Comparison of ENCODE assay signal across 1 cellular context in the genomic region with DNA sequence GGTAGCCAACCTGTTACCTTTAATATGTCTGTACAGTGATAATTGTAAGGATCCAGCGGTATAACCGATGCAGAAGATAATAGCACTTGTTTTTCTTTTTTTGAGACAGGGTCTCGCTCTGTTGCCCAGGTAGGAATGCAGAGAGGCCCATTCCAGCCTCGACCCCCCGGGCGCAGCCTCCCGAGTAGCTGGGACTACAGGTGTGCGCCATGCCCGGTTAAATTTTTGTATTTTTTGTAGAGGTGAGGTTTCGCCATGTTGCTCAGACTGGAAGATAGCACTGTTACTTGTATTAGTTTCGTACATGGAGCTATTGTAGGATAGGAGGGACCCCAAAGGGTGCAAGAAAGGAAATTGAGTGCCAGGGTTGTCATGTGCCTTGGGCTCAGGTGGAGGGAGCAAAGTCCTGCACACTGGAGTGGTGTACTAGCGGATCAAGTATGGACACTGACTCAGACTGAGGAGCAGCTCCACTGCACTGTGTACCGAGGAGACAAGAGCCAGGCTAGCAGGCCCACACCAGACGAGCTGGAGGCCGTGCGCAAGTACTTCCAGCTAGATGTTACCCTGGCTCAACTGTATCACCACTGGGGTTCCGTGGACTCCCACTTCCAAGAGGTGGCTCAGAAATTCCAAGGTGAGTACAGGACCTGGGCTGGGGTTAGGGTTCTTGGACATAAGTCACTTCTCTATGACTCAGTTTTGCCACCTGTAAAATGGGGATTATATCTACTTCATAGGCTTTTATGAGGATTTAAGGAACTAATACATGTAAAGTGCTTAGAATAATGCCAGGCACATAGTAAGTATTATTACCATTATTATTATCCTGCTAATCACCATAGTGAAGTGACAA.
TF ChIP-seq lines count a peak whose summit lies in the region.

No MANE protein-coding gene starts in this region.

TF ChIP-seq in HepG2, 621 proteins besides CTCF, POLR2A, EP300 and RAD21 (continues in another document):
- TF ChIP-seq MIER3 (CRISPR knock-in tag; IDR thresholded peaks at IDR 0.05; ENCODE audit: borderline replicate concordance) = no peak
- no peak for TF ChIP-seq ZMYM2 (CRISPR knock-in tag; IDR thresholded peaks at IDR 0.05)
- no peak for TF ChIP-seq NCOA5 (CRISPR knock-in tag; IDR thresholded peaks at IDR 0.05)
- TF ChIP-seq GLI4 (CRISPR knock-in tag; IDR thresholded peaks at IDR 0.05; ENCODE audit: borderline replicate concordance) = no peak
- TF ChIP-seq, protein P1, sequence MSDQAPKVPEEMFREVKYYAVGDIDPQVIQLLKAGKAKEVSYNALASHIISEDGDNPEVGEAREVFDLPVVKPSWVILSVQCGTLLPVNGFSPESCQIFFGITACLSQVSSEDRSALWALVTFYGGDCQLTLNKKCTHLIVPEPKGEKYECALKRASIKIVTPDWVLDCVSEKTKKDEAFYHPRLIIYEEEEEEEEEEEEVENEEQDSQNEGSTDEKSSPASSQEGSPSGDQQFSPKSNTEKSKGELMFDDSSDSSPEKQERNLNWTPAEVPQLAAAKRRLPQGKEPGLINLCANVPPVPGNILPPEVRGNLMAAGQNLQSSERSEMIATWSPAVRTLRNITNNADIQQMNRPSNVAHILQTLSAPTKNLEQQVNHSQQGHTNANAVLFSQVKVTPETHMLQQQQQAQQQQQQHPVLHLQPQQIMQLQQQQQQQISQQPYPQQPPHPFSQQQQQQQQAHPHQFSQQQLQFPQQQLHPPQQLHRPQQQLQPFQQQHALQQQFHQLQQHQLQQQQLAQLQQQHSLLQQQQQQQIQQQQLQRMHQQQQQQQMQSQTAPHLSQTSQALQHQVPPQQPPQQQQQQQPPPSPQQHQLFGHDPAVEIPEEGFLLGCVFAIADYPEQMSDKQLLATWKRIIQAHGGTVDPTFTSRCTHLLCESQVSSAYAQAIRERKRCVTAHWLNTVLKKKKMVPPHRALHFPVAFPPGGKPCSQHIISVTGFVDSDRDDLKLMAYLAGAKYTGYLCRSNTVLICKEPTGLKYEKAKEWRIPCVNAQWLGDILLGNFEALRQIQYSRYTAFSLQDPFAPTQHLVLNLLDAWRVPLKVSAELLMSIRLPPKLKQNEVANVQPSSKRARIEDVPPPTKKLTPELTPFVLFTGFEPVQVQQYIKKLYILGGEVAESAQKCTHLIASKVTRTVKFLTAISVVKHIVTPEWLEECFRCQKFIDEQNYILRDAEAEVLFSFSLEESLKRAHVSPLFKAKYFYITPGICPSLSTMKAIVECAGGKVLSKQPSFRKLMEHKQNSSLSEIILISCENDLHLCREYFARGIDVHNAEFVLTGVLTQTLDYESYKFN (CRISPR knock-in tag; conservative IDR thresholded peaks at IDR 0.05) = no peak
- TF ChIP-seq ZNF230 (CRISPR knock-in tag; IDR thresholded peaks at IDR 0.05) = no peak
- no peak for TF ChIP-seq ATM (IDR thresholded peaks at IDR 0.05; ENCODE audit: borderline replicate concordance)
- no peak for TF ChIP-seq STAT5B (CRISPR knock-in tag; IDR thresholded peaks at IDR 0.05)
- no peak for TF ChIP-seq ZNF354B (CRISPR knock-in tag; IDR thresholded peaks at IDR 0.05)
- TF ChIP-seq, protein P2, sequence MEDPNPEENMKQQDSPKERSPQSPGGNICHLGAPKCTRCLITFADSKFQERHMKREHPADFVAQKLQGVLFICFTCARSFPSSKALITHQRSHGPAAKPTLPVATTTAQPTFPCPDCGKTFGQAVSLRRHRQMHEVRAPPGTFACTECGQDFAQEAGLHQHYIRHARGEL (CRISPR knock-in tag; IDR thresholded peaks at IDR 0.05) = no peak
- TF ChIP-seq ZNF253 (CRISPR knock-in tag; IDR thresholded peaks at IDR 0.05; ENCODE audit: borderline replicate concordance) = no peak
- TF ChIP-seq KDM5B (CRISPR knock-in tag; IDR thresholded peaks at IDR 0.05; ENCODE audit: borderline replicate concordance) = no peak
- TF ChIP-seq FOXO1 (CRISPR knock-in tag; IDR thresholded peaks at IDR 0.05) = no peak
- no peak for TF ChIP-seq MBNL3 (CRISPR knock-in tag; conservative IDR thresholded peaks at IDR 0.05)
- TF ChIP-seq RCOR2 (CRISPR knock-in tag; IDR thresholded peaks at IDR 0.05) = 0 out of 2 replicates have a peak, but pooled peaks have one; percentile 17
- TF ChIP-seq GTF2F1 (IDR thresholded peaks at IDR 0.05; ENCODE audit: low read length) = no peak
- TF ChIP-seq, protein P3, sequence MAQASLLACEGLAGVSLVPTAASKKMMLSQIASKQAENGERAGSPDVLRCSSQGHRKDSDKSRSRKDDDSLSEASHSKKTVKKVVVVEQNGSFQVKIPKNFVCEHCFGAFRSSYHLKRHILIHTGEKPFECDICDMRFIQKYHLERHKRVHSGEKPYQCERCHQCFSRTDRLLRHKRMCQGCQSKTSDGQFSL (CRISPR knock-in tag; IDR thresholded peaks at IDR 0.05) = no peak
- TF ChIP-seq, protein P4, sequence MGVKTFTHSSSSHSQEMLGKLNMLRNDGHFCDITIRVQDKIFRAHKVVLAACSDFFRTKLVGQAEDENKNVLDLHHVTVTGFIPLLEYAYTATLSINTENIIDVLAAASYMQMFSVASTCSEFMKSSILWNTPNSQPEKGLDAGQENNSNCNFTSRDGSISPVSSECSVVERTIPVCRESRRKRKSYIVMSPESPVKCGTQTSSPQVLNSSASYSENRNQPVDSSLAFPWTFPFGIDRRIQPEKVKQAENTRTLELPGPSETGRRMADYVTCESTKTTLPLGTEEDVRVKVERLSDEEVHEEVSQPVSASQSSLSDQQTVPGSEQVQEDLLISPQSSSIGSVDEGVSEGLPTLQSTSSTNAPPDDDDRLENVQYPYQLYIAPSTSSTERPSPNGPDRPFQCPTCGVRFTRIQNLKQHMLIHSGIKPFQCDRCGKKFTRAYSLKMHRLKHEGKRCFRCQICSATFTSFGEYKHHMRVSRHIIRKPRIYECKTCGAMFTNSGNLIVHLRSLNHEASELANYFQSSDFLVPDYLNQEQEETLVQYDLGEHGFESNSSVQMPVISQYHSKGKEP (CRISPR knock-in tag; IDR thresholded peaks at IDR 0.05) = no peak
- no peak for TF ChIP-seq HMGA1 (CRISPR knock-in tag; conservative IDR thresholded peaks at IDR 0.05)
- no peak for TF ChIP-seq FOXM1 (CRISPR knock-in tag; IDR thresholded peaks at IDR 0.05)
- TF ChIP-seq KDM1A (CRISPR knock-in tag; IDR thresholded peaks at IDR 0.05) = peak; percentile 31; the same call in 1 of the 2 replicates
- TF ChIP-seq, protein P5, sequence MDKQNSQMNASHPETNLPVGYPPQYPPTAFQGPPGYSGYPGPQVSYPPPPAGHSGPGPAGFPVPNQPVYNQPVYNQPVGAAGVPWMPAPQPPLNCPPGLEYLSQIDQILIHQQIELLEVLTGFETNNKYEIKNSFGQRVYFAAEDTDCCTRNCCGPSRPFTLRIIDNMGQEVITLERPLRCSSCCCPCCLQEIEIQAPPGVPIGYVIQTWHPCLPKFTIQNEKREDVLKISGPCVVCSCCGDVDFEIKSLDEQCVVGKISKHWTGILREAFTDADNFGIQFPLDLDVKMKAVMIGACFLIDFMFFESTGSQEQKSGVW (CRISPR knock-in tag; IDR thresholded peaks at IDR 0.05; ENCODE audit: borderline replicate concordance) = no peak
- TF ChIP-seq, protein P6, sequence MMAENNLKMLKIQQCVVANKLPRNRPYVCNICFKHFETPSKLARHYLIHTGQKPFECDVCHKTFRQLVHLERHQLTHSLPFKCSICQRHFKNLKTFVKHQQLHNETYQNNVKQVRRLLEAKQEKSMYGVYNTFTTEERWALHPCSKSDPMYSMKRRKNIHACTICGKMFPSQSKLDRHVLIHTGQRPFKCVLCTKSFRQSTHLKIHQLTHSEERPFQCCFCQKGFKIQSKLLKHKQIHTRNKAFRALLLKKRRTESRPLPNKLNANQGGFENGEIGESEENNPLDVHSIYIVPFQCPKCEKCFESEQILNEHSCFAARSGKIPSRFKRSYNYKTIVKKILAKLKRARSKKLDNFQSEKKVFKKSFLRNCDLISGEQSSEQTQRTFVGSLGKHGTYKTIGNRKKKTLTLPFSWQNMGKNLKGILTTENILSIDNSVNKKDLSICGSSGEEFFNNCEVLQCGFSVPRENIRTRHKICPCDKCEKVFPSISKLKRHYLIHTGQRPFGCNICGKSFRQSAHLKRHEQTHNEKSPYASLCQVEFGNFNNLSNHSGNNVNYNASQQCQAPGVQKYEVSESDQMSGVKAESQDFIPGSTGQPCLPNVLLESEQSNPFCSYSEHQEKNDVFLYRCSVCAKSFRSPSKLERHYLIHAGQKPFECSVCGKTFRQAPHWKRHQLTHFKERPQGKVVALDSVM (CRISPR knock-in tag; IDR thresholded peaks at IDR 0.05) = peak; percentile 14; the same call in 1 of the 2 replicates
- TF ChIP-seq, protein P7, sequence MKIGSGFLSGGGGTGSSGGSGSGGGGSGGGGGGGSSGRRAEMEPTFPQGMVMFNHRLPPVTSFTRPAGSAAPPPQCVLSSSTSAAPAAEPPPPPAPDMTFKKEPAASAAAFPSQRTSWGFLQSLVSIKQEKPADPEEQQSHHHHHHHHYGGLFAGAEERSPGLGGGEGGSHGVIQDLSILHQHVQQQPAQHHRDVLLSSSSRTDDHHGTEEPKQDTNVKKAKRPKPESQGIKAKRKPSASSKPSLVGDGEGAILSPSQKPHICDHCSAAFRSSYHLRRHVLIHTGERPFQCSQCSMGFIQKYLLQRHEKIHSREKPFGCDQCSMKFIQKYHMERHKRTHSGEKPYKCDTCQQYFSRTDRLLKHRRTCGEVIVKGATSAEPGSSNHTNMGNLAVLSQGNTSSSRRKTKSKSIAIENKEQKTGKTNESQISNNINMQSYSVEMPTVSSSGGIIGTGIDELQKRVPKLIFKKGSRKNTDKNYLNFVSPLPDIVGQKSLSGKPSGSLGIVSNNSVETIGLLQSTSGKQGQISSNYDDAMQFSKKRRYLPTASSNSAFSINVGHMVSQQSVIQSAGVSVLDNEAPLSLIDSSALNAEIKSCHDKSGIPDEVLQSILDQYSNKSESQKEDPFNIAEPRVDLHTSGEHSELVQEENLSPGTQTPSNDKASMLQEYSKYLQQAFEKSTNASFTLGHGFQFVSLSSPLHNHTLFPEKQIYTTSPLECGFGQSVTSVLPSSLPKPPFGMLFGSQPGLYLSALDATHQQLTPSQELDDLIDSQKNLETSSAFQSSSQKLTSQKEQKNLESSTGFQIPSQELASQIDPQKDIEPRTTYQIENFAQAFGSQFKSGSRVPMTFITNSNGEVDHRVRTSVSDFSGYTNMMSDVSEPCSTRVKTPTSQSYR (CRISPR knock-in tag; IDR thresholded peaks at IDR 0.05; ENCODE audit: borderline replicate concordance) = no peak
- TF ChIP-seq, protein P8, sequence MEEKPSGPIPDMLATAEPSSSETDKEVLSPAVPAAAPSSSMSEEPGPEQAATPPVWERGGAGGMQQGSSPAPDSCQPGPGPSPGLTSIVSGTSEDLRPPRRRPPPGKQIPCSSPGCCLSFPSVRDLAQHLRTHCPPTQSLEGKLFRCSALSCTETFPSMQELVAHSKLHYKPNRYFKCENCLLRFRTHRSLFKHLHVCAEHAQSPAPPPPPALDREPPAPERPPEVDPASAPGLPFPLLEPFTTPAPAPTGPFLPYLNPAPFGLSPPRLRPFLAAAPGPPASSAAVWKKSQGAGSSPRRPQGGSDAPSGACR (CRISPR knock-in tag; IDR thresholded peaks at IDR 0.05) = 0 out of 2 replicates have a peak, but pooled peaks have one; percentile 32
- TF ChIP-seq THYN1 (CRISPR knock-in tag; IDR thresholded peaks at IDR 0.05; ENCODE audit: borderline replicate concordance, low read depth) = no peak
- TF ChIP-seq KDM5A (IDR thresholded peaks at IDR 0.05; ENCODE audit: borderline replicate concordance, low read length) = peak; percentile 24
- no peak for TF ChIP-seq PITX1 (CRISPR knock-in tag; IDR thresholded peaks at IDR 0.05)
- no peak for TF ChIP-seq ZNF207 (IDR thresholded peaks at IDR 0.05; ENCODE audit: borderline replicate concordance)
- no peak for TF ChIP-seq ZNF616 (CRISPR knock-in tag; IDR thresholded peaks at IDR 0.05; ENCODE audit: low read depth)
- TF ChIP-seq ZNF619 (CRISPR knock-in tag; IDR thresholded peaks at IDR 0.05) = no peak
- TF ChIP-seq ZNF326 (CRISPR knock-in tag; IDR thresholded peaks at IDR 0.05; ENCODE audit: borderline replicate concordance) = no peak
- no peak for TF ChIP-seq ZNF282 (IDR thresholded peaks at IDR 0.05; ENCODE audit: partially characterized antibody)
- no peak for TF ChIP-seq ZNF296 (CRISPR knock-in tag; conservative IDR thresholded peaks at IDR 0.05)
- no peak for TF ChIP-seq LCORL (IDR thresholded peaks at IDR 0.05)
- no peak for TF ChIP-seq LCORL (CRISPR knock-in tag; IDR thresholded peaks at IDR 0.05)
- TF ChIP-seq ZNF256 (CRISPR knock-in tag; conservative IDR thresholded peaks at IDR 0.05) = no peak
- TF ChIP-seq SAP130 (CRISPR knock-in tag; IDR thresholded peaks at IDR 0.05; ENCODE audit: low read depth) = peak; percentile 42; the same call in 1 of the 2 replicates
- TF ChIP-seq, protein P9, sequence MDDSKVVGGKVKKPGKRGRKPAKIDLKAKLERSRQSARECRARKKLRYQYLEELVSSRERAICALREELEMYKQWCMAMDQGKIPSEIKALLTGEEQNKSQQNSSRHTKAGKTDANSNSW (CRISPR knock-in tag; IDR thresholded peaks at IDR 0.05; ENCODE audit: borderline replicate concordance) = no peak
- TF ChIP-seq, protein P10, sequence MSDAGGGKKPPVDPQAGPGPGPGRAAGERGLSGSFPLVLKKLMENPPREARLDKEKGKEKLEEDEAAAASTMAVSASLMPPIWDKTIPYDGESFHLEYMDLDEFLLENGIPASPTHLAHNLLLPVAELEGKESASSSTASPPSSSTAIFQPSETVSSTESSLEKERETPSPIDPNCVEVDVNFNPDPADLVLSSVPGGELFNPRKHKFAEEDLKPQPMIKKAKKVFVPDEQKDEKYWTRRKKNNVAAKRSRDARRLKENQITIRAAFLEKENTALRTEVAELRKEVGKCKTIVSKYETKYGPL (CRISPR knock-in tag; IDR thresholded peaks at IDR 0.05) = no peak
- TF ChIP-seq, protein P11, sequence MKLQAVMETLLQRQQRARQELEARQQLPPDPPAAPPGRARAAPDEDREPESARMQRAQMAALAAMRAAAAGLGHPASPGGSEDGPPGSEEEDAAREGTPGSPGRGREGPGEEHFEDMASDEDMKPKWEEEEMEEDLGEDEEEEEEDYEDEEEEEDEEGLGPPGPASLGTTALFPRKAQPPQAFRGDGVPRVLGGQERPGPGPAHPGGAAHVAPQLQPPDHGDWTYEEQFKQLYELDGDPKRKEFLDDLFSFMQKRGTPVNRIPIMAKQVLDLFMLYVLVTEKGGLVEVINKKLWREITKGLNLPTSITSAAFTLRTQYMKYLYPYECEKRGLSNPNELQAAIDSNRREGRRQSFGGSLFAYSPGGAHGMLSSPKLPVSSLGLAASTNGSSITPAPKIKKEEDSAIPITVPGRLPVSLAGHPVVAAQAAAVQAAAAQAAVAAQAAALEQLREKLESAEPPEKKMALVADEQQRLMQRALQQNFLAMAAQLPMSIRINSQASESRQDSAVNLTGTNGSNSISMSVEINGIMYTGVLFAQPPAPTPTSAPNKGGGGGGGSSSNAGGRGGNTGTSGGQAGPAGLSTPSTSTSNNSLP (IDR thresholded peaks at IDR 0.05; ENCODE audit: low read depth, low read length) = no peak
- TF ChIP-seq, protein P12, sequence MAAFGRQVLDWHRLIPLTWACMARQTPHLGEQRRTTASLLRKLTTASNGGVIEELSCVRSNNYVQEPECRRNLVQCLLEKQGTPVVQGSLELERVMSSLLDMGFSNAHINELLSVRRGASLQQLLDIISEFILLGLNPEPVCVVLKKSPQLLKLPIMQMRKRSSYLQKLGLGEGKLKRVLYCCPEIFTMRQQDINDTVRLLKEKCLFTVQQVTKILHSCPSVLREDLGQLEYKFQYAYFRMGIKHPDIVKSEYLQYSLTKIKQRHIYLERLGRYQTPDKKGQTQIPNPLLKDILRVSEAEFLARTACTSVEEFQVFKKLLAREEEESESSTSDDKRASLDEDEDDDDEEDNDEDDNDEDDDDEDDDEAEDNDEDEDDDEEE (CRISPR knock-in tag; IDR thresholded peaks at IDR 0.05) = no peak; the same call in 1 of the 2 replicates
- no peak for TF ChIP-seq HNRNPLL (IDR thresholded peaks at IDR 0.05; ENCODE audit: low read depth, low read length, poor library complexity, severe bottlenecking)
- TF ChIP-seq SETDB1 (CRISPR knock-in tag; IDR thresholded peaks at IDR 0.05; ENCODE audit: borderline replicate concordance) = no peak
